Comparison of ENCODE assay signal across 21 cellular contexts in genomic region chrX:17778984-17779383, GRCh38. TPM values are rescaled to one million over a fixed set of nuclear protein-coding genes. Genes with fewer than 3 reads are reported as not detected.
"Had no signal": no experiment of that assay in that cellular context is flagged by ENCODE, and none has a peak within 500 bp of the region (broad histone marks: within the 10 kb centered on the region; RNA-seq: fewer than 3 reads in every experiment).

No MANE protein-coding gene starts in this region.

- H3K9me3 ChIP-seq: MG63 had no signal

- H3K4me3 ChIP-seq: cardiac muscle cell, MG63 had no signal

- DNase-seq: activated CD4-positive, alpha-beta T cell treated with anti-CD3 and anti-CD28 coated beads for 48 hours; activated CD4-positive, alpha-beta T cell treated with anti-CD3 and anti-CD28 coated beads, Interleukin-2, amount 50 U/mL, for 48 hours; activated CD4-positive, CD25-positive, alpha-beta regulatory T cell; activated T-cell treated with anti-CD3 and anti-CD28 coated beads for 4 hours; amygdala; MG63; MV-4-11; NCI-H1092 treated with DMSO at 0.1 percent for 48 hours; NCI-H1417 treated with DMSO at 0.1 percent for 48 hours; NCI-H1694 treated with DMSO at 0.1 percent for 48 hours; NCI-H2029 treated with DMSO at 0.1 percent for 48 hours; NCI-H345; NCI-H510A; NCI-H526 treated with DMSO at 0.1 percent for 48 hours; NCI-H82; SIG-M5; T-helper 2 cell had no signal

- H3K27ac ChIP-seq: cardiac muscle cell, VCaP had no signal

- H3K36me3 Mint-ChIP-seq: brain had no signal

- H3K27me3 ChIP-seq: MG63 had no signal

- H3K36me3 ChIP-seq: cardiac muscle cell, MG63 had no signal

RNA-seq across cellular contexts. Expression of gene SCML1, which starts 41.7 kb away (rescaled TPM):
- total RNA-seq: OCI-LY7 had no signal
